Comparison of ENCODE assay signal across 12 cellular contexts in genomic region chr1:244187310-244187709, GRCh38.
"Had no signal": no experiment of that assay in that cellular context is flagged by ENCODE, and none has a peak within 500 bp of the region (broad histone marks: within the 10 kb centered on the region; RNA-seq: fewer than 3 reads in every experiment).

No MANE protein-coding gene starts in this region.

- H3K4me1 Mint-ChIP-seq: activated CD8-positive, alpha-beta memory T cell treated with anti-CD3 and anti-CD28 coated beads, Interleukin-2, amount 10 ng/mL, durations not matched to agents 7 days and 5 days had no signal

- H3K27ac Mint-ChIP-seq: activated CD8-positive, alpha-beta memory T cell treated with anti-CD3 and anti-CD28 coated beads, Interleukin-2, amount 10 ng/mL, durations not matched to agents 7 days and 5 days; activated naive CD4-positive, alpha-beta T cell treated with anti-CD3 and anti-CD28 coated beads, Interleukin-2, amount 50 U/mL, for 72 hours; neural progenitor cell; type B pancreatic cell had no signal

- H3K4me3 Mint-ChIP-seq: activated CD8-positive, alpha-beta memory T cell treated with anti-CD3 and anti-CD28 coated beads, Interleukin-2, amount 10 ng/mL, durations not matched to agents 7 days and 5 days; activated T-cell treated with anti-CD3 and anti-CD28 coated beads, Interleukin-2, amount 50 U/mL, for 4 hours; neural progenitor cell; type B pancreatic cell had no signal

- H3K36me3 Mint-ChIP-seq: activated CD8-positive, alpha-beta memory T cell treated with anti-CD3 and anti-CD28 coated beads, Interleukin-2, amount 10 ng/mL, durations not matched to agents 7 days and 5 days; neural progenitor cell; type B pancreatic cell had no signal

- H3K27me3 Mint-ChIP-seq: type B pancreatic cell had no signal

- ATAC-seq: activated CD4-positive, CD25-positive, alpha-beta regulatory T cell treated with anti-CD3 and anti-CD28 coated beads, Interleukin-2, amount 50 U/mL, for 24 hours; activated CD8-positive, alpha-beta memory T cell treated with anti-CD3 and anti-CD28 coated beads, Interleukin-2, amount 10 ng/mL, durations not matched to agents 7 days and 5 days; activated naive CD4-positive, alpha-beta T cell treated with anti-CD3 and anti-CD28 coated beads, Interleukin-2, amount 50 U/mL, for 72 hours; activated T-cell treated with anti-CD3 and anti-CD28 coated beads, Interleukin-2, amount 50 U/mL, for 4 hours; left ventricle myocardium superior; right cardiac atrium had no signal

- DNase-seq: activated CD8-positive, alpha-beta memory T cell treated with anti-CD3 and anti-CD28 coated beads, Interleukin-2, amount 10 ng/mL, durations not matched to agents 7 days and 5 days; activated effector memory CD4-positive, alpha-beta T cell treated with anti-CD3 and anti-CD28 coated beads, Interleukin-2, amount 50 U/mL, for 16 hours; activated T-cell treated with anti-CD3 and anti-CD28 coated beads, Interleukin-2, amount 50 U/mL, for 4 hours; left ventricle myocardium superior; mesendoderm; right cardiac atrium; stimulated activated naive CD4-positive, alpha-beta T cell; SW 1271 had no signal
